ENCODE assay signal across 23 cellular contexts in genomic region chr10:132906836-132907235, GRCh38. TPM values are rescaled to one million over a fixed set of nuclear protein-coding genes. Genes with fewer than 3 reads are reported as not detected.
"Had no signal": no experiment of that assay in that cellular context is flagged by ENCODE, and none has a peak within 500 bp of the region (broad histone marks: within the 10 kb centered on the region; RNA-seq: fewer than 3 reads in every experiment).

No MANE protein-coding gene starts in this region.

- H3K27me3 ChIP-seq: brain microvascular endothelial cell, testis, transverse colon, uterus had no signal

- ATAC-seq: gastroesophageal sphincter; left lung; naive thymus-derived CD4-positive, alpha-beta T cell; stimulated activated naive CD8-positive, alpha-beta T cell treated with anti-CD3 and anti-CD28 coated beads, Interleukin-15, Interleukin-2, amounts not matched to agents 100 U/mL and 50 U/mL, for 24 hours had no signal

- H3K4me3 ChIP-seq: gastroesophageal sphincter, left lung, testis, transverse colon, uterus had no signal

- H3K27ac ChIP-seq: brain microvascular endothelial cell, gastroesophageal sphincter, left lung, testis, transverse colon, uterus had no signal

- H3K4me1 ChIP-seq: gastroesophageal sphincter, left lung, testis, transverse colon, uterus had no signal

- FAIRE-seq: astrocyte, endothelial cell of umbilical vein had no signal

- H3K9me3 ChIP-seq: left lung, testis, transverse colon, uterus had no signal

- DNase-seq: activated CD4-positive, alpha-beta T cell treated with anti-CD3 and anti-CD28 coated beads for 4 hours; activated CD4-positive, alpha-beta T cell treated with anti-CD3 and anti-CD28 coated beads, Interleukin-2, amount 50 U/mL, for 48 hours; activated CD8-positive, alpha-beta memory T cell treated with anti-CD3 and anti-CD28 coated beads for 24 hours; activated CD8-positive, alpha-beta memory T cell treated with anti-CD3 and anti-CD28 coated beads, Interleukin-2, amount 50 U/mL, for 48 hours; activated gamma-delta T cell; activated naive CD4-positive, alpha-beta T cell treated with anti-CD3 and anti-CD28 coated beads, Interleukin-2, amount 10 ng/mL, durations not matched to agents 7 days and 5 days; activated naive CD8-positive, alpha-beta T cell treated with anti-CD3 and anti-CD28 coated beads, Interleukin-2, amount 10 ng/mL, durations not matched to agents 7 days and 5 days; activated T-cell treated with anti-CD3 and anti-CD28 coated beads, Interleukin-2, amount 50 U/mL, for 24 hours; brain microvascular endothelial cell; hippocampal formation; kidney glomerular epithelial cell; midbrain; naive thymus-derived CD4-positive, alpha-beta T cell; stimulated activated CD4-positive, alpha-beta T cell treated with anti-CD3 and anti-CD28 coated beads, Interleukin-2, amount 100 ng/mL, for 48 hours; stimulated activated naive CD8-positive, alpha-beta T cell treated with anti-CD3 and anti-CD28 coated beads, Interleukin-15, Interleukin-2, amounts not matched to agents 100 U/mL and 50 U/mL, for 24 hours; testis; transverse colon; uterus had no signal

- H3K36me3 ChIP-seq: brain microvascular endothelial cell, gastroesophageal sphincter, left lung, transverse colon, uterus had no signal

RNA-seq across cellular contexts. Expression of gene CFAP46, which starts 35.5 kb away (rescaled TPM):
- total RNA-seq: activated naive CD8-positive, alpha-beta T cell treated with anti-CD3 and anti-CD28 coated beads, Interleukin-2, amount 10 ng/mL, durations not matched to agents 7 days and 5 days; T-helper 1 cell treated with Interleukin-12 subunit alpha and Interleukin-12 subunit beta and Interleukin-4 antibody, amounts not matched to agents 30 ng/mL and 1 ng/mL, for 36 hours; transverse colon had no signal
- polyA plus RNA-seq: naive thymus-derived CD4-positive, alpha-beta T cell had no signal
